Comparison of ENCODE assay signal across 1 cellular context in the genomic region with DNA sequence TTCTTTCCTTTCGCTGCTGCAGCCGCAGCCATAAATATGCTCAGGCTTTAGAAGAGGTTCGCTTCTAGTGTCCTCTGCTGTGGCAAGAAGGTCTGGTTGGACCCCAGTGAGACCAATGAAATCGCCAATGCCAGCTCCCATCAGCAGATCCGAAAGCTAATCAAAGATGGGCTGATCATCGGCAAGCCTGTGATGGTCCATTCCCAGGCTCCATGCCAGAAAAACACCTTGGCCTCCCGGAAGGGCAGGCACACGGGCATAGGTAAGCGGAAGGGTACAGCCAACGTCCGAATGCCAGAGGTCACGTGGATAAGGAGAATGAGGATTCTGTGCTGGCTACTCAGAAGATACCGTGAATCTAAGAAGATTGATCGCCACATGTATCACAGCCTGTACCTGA.
TF ChIP-seq lines count a peak whose summit lies in the region.

No MANE protein-coding gene starts in this region.

TF ChIP-seq in HepG2, 621 proteins besides CTCF, POLR2A, EP300 and RAD21:
- TF ChIP-seq TEAD3 (CRISPR knock-in tag; optimal IDR thresholded peaks at IDR 0.05; ENCODE audit: borderline replicate concordance) (peak; percentile 14), ZBTB38 (CRISPR knock-in tag; IDR thresholded peaks at IDR 0.05) (peak; percentile 91), PRPF4 (IDR thresholded peaks at IDR 0.05; ENCODE audit: low read depth, low read length, poor library complexity, severe bottlenecking) (peak; percentile 66), ZNF383 (CRISPR knock-in tag; IDR thresholded peaks at IDR 0.05; ENCODE audit: borderline replicate concordance) (no peak), ZFP82 (CRISPR knock-in tag; IDR thresholded peaks at IDR 0.05; ENCODE audit: borderline replicate concordance) (no peak)
- TF ChIP-seq, protein P1, sequence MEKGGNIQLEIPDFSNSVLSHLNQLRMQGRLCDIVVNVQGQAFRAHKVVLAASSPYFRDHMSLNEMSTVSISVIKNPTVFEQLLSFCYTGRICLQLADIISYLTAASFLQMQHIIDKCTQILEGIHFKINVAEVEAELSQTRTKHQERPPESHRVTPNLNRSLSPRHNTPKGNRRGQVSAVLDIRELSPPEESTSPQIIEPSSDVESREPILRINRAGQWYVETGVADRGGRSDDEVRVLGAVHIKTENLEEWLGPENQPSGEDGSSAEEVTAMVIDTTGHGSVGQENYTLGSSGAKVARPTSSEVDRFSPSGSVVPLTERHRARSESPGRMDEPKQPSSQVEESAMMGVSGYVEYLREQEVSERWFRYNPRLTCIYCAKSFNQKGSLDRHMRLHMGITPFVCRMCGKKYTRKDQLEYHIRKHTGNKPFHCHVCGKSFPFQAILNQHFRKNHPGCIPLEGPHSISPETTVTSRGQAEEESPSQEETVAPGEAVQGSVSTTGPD (CRISPR knock-in tag; IDR thresholded peaks at IDR 0.05), result no peak
- TF ChIP-seq, protein P2, sequence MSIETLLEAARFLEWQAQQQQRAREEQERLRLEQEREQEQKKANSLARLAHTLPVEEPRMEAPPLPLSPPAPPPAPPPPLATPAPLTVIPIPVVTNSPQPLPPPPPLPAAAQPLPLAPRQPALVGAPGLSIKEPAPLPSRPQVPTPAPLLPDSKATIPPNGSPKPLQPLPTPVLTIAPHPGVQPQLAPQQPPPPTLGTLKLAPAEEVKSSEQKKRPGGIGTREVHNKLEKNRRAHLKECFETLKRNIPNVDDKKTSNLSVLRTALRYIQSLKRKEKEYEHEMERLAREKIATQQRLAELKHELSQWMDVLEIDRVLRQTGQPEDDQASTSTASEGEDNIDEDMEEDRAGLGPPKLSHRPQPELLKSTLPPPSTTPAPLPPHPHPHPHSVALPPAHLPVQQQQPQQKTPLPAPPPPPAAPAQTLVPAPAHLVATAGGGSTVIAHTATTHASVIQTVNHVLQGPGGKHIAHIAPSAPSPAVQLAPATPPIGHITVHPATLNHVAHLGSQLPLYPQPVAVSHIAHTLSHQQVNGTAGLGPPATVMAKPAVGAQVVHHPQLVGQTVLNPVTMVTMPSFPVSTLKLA (IDR thresholded peaks at IDR 0.05), result no peak
- TF ChIP-seq, protein P3, sequence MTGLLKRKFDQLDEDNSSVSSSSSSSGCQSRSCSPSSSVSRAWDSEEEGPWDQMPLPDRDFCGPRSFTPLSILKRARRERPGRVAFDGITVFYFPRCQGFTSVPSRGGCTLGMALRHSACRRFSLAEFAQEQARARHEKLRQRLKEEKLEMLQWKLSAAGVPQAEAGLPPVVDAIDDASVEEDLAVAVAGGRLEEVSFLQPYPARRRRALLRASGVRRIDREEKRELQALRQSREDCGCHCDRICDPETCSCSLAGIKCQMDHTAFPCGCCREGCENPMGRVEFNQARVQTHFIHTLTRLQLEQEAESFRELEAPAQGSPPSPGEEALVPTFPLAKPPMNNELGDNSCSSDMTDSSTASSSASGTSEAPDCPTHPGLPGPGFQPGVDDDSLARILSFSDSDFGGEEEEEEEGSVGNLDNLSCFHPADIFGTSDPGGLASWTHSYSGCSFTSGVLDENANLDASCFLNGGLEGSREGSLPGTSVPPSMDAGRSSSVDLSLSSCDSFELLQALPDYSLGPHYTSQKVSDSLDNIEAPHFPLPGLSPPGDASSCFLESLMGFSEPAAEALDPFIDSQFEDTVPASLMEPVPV (CRISPR knock-in tag; IDR thresholded peaks at IDR 0.05), result peak; percentile 21; the same call in 1 of the 2 replicates
